ENCODE assay signal across 21 cellular contexts in the genomic region with DNA sequence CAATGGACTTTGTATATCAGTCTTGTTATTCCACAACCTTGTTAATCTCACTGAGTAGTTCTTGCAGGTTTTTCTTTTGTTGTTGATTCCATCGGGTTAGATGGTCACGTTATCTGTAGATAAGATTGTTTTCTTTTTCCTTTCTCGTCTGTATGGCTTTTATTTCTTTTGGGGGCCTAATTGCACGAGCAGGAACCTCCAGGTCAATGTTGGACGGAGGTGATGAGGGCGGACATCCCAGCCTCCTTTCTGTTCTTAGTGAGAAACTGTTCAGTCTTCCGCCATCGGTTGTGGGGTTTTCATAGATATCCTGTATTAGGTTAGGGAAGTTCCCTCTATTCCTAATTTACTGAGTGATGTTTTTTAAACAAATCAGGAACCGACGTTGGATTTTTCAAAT. TPM values are rescaled to one million over a fixed set of nuclear protein-coding genes. Genes with fewer than 3 reads are reported as not detected.
DNase-seq lines count a peak whose midpoint lies in the region; ATAC-seq and TF ChIP-seq lines count a peak whose summit lies in the region.
"Had no signal": no experiment of that assay in that cellular context is flagged by ENCODE, and none has a peak within 500 bp of the region (broad histone marks: within the 10 kb centered on the region; RNA-seq: fewer than 3 reads in every experiment).

No MANE protein-coding gene starts in this region.

- ATAC-seq in stimulated activated memory B cell treated with anti-CD40 and anti-IgM and Interleukin-4, amounts not matched to agents 10 μg/mL and 1 μg/mL and 100 μg/mL, for 72 hours: no peak
- ATAC-seq: A549, Panc1 had no signal

- H3K36me3 Mint-ChIP-seq in CD14-positive monocyte (peaks cover 0 to 3% of the 10 kb centered on the region in 2 donors), endodermal cell (ENCODE audit: low read depth) (no peaks in the 10 kb centered on the region)
- no peaks in the 10 kb centered on the region for H3K36me3 Mint-ChIP-seq in stimulated activated memory B cell treated with anti-CD40 and anti-IgM and Interleukin-4, amounts not matched to agents 10 μg/mL and 1 μg/mL and 100 μg/mL, for 72 hours

- H3K9me3 Mint-ChIP-seq in CD14-positive monocyte: peaks cover 0 to 2% (median 0%) of the 10 kb centered on the region in 7 donors
- H3K9me3 Mint-ChIP-seq in endodermal cell: no peaks in the 10 kb centered on the region
- H3K9me3 Mint-ChIP-seq in stimulated activated memory B cell treated with anti-CD40 and anti-IgM and Interleukin-4, amounts not matched to agents 10 μg/mL and 1 μg/mL and 100 μg/mL, for 72 hours: peaks cover 13% of the 10 kb centered on the region

- TF ChIP-seq CTCF in CD14-positive monocyte (IDR thresholded peaks at IDR 0.05): no peak
- no peak for TF ChIP-seq CTCF in GM20000 (IDR thresholded peaks at IDR 0.05; ENCODE audit: extremely low read depth, missing control alignments)
- TF ChIP-seq CTCF in endodermal cell (conservative IDR thresholded peaks at IDR 0.05): no peak

- intact Hi-C loops in CD14-positive monocyte (cut with micrococcal nuclease): loop anchor here in 1 of 2 donors (1.0 kb wide), 1 partner anchor 43 kb away; no protein-coding TSS in a partner anchor

- H3K4me1 Mint-ChIP-seq in CD14-positive monocyte (peaks cover 21% of the 10 kb centered on the region), endodermal cell (peaks cover 11% of the 10 kb centered on the region)
- H3K4me1 Mint-ChIP-seq in stimulated activated memory B cell treated with anti-CD40 and anti-IgM and Interleukin-4, amounts not matched to agents 10 μg/mL and 1 μg/mL and 100 μg/mL, for 72 hours: peaks cover 27% of the 10 kb centered on the region

- DNase-seq in CD14-positive monocyte (ENCODE audit: low spot score) (no peak), GM20000 (ENCODE audit: low spot score) (peak; percentile 34), endodermal cell (no peak), NCI-H1105 treated with DMSO at 0.1 percent for 48 hours (lab: John Stamatoyannopoulos, UW) (no peak), AML-193 (lab: John Stamatoyannopoulos, UW) (no peak), islet precursor cell (no peak)
- no peak for DNase-seq in activated CD4-positive, alpha-beta T cell treated with anti-CD3 and anti-CD28 coated beads for 4 hours
- DNase-seq: DMS 273 treated with DMSO at 0.1 percent for 48 hours, DND-41, NCI-H1417, NCI-H187, NCI-H226, NCI-H524 treated with DMSO at 0.1 percent for 48 hours, SW 1271 had no signal

- H3K4me3 ChIP-seq in endodermal cell (ENCODE audit: low read length): peak overlapping the region; percentile 11
- H3K4me3 ChIP-seq: A549 had no signal

- no peaks in the 10 kb centered on the region for H3K36me3 ChIP-seq in endodermal cell (ENCODE audit: control insufficient read depth, insufficient read depth, low read length)

- H3K27ac ChIP-seq in endodermal cell (ENCODE audit: low read depth, low read length): no peak overlapping the region
- H3K27ac ChIP-seq: A549, C4-2B had no signal

- H3K4me1 ChIP-seq in endodermal cell (ENCODE audit: control insufficient read depth, insufficient read depth, low read length): peaks cover 9% of the 10 kb centered on the region
- H3K4me1 ChIP-seq: A549 had no signal

- H3K9ac ChIP-seq in endodermal cell (ENCODE audit: extremely low read depth, low read length, poor library complexity, severe bottlenecking): no peak overlapping the region

- no peaks in the 10 kb centered on the region for H3K9me3 ChIP-seq in endodermal cell (ENCODE audit: control insufficient read depth, low read length)
- H3K9me3 ChIP-seq: A549 had no signal

- H3K27ac Mint-ChIP-seq in CD14-positive monocyte: peak overlapping the region in 3 of 7 donors; percentile 47 to 77 (median 69)
- H3K27ac Mint-ChIP-seq in endodermal cell: no peak overlapping the region
- H3K27ac Mint-ChIP-seq in stimulated activated memory B cell treated with anti-CD40 and anti-IgM and Interleukin-4, amounts not matched to agents 10 μg/mL and 1 μg/mL and 100 μg/mL, for 72 hours: peak overlapping the region; percentile 46

- H3K27me3 ChIP-seq in endodermal cell (ENCODE audit: control insufficient read depth, insufficient read depth, low read length, poor library complexity, severe bottlenecking): no peaks in the 10 kb centered on the region

- WGBS in endodermal cell (ENCODE audit: insufficient coverage in 1 of 2, insufficient read length in 1 of 2), 2 experiments: 82 to 93% methylated on average over 4 to 10 of the region's 10 CpGs

- peaks cover 2 to 3% (median 2%) of the 10 kb centered on the region in 3 donors for H3K27me3 Mint-ChIP-seq in CD14-positive monocyte (ENCODE audit: low read depth in 3 of 3)
- peaks cover 2% of the 10 kb centered on the region for H3K27me3 Mint-ChIP-seq in endodermal cell (ENCODE audit: insufficient read depth)
- no peaks in the 10 kb centered on the region for H3K27me3 Mint-ChIP-seq in stimulated activated memory B cell treated with anti-CD40 and anti-IgM and Interleukin-4, amounts not matched to agents 10 μg/mL and 1 μg/mL and 100 μg/mL, for 72 hours

- peak overlapping the region; percentile 88 to 95 for H3K4me3 Mint-ChIP-seq in CD14-positive monocyte
- H3K4me3 Mint-ChIP-seq in endodermal cell: no peak overlapping the region
- H3K4me3 Mint-ChIP-seq in stimulated activated memory B cell treated with anti-CD40 and anti-IgM and Interleukin-4, amounts not matched to agents 10 μg/mL and 1 μg/mL and 100 μg/mL, for 72 hours: peak overlapping the region; percentile 78

RNA-seq across cellular contexts. Expression of a gene that starts 4.8 kb away (rescaled TPM):
- not detected for polyA plus RNA-seq in CD14-positive monocyte
- total RNA-seq in endodermal cell: not detected
- not detected for polyA plus RNA-seq in endodermal cell (2013, experiment 1 of 2)
- polyA plus RNA-seq in endodermal cell (2013, experiment 2 of 2): not detected
- total RNA-seq: G401, H4, SK-MEL-5 had no signal
- polyA plus RNA-seq: A549 had no signal

RNA-seq across cellular contexts. Expression of a gene that starts 23.0 kb away (rescaled TPM):
- polyA plus RNA-seq in CD14-positive monocyte: not detected
- total RNA-seq in endodermal cell: not detected
- 0.36 TPM for polyA plus RNA-seq in endodermal cell (2013, experiment 1 of 2)
- not detected for polyA plus RNA-seq in endodermal cell (2013, experiment 2 of 2)
- total RNA-seq: G401, H4, SK-MEL-5 had no signal
- polyA plus RNA-seq: A549 had no signal

RNA-seq across cellular contexts. Expression of a gene that starts 43.6 kb away (rescaled TPM):
- polyA plus RNA-seq in CD14-positive monocyte: 100 to 1,000 TPM; 542 to 646 TPM
- not detected for total RNA-seq in endodermal cell
- polyA plus RNA-seq in endodermal cell (2013, experiment 1 of 2): not detected
- polyA plus RNA-seq in endodermal cell (2013, experiment 2 of 2): 0.25 TPM
- total RNA-seq: SK-MEL-5 had no signal

RNA-seq across cellular contexts. Expression of a gene that starts 50.7 kb away (rescaled TPM):
- polyA plus RNA-seq in CD14-positive monocyte: 10 to 100 TPM; 19.3 to 51.1 TPM
- total RNA-seq in endodermal cell: 100 to 1,000 TPM in 1 of 2 donors, 10 to 100 TPM in 1; 69.9 to 109 TPM
- 101 TPM for polyA plus RNA-seq in endodermal cell (2013, experiment 1 of 2)
- 99.7 TPM for polyA plus RNA-seq in endodermal cell (2013, experiment 2 of 2)

RNA-seq across cellular contexts. Expression of a gene that starts 57.7 kb away (rescaled TPM):
- polyA plus RNA-seq in CD14-positive monocyte: 10 to 100 TPM; 11.4 to 11.7 TPM
- total RNA-seq in endodermal cell: not detected
- polyA plus RNA-seq in endodermal cell (2013, experiment 1 of 2): not detected
- polyA plus RNA-seq in endodermal cell (2013, experiment 2 of 2): not detected
- total RNA-seq: G401, H4, SK-MEL-5 had no signal
- polyA plus RNA-seq: A549 had no signal
